ENCODE assay signal across 1 cellular context in genomic region chr7:55188590-55189446, GRCh38.
TF ChIP-seq lines count a peak whose summit lies in the region.

No MANE protein-coding gene starts in this region.

TF ChIP-seq in HepG2, 621 proteins besides CTCF, POLR2A, EP300 and RAD21 (continued from another document and continues in another):
- TF ChIP-seq RERE (CRISPR knock-in tag; IDR thresholded peaks at IDR 0.05; ENCODE audit: low read depth) (peak; percentile 48; the same call in 1 of the 2 replicates), ZNF644 (CRISPR knock-in tag; IDR thresholded peaks at IDR 0.05; ENCODE audit: low read depth) (peak; percentile 45; the same call in 1 of the 2 replicates), KDM5A (IDR thresholded peaks at IDR 0.05; ENCODE audit: borderline replicate concordance, low read length) (no peak), ELF3 (CRISPR knock-in tag; IDR thresholded peaks at IDR 0.05) (no peak; the same call in 1 of the 2 replicates), ADNP (CRISPR knock-in tag; IDR thresholded peaks at IDR 0.05) (no peak), ZNF605 (CRISPR knock-in tag; IDR thresholded peaks at IDR 0.05) (0 out of 2 replicates have a peak, but pooled peaks have one; percentile 60), ATRX (CRISPR knock-in tag; IDR thresholded peaks at IDR 0.05; ENCODE audit: borderline replicate concordance) (no peak), SSRP1 (CRISPR knock-in tag; IDR thresholded peaks at IDR 0.05) (no peak), CC2D1A (CRISPR knock-in tag; IDR thresholded peaks at IDR 0.05) (no peak), ZNF562 (CRISPR knock-in tag; IDR thresholded peaks at IDR 0.05; ENCODE audit: borderline replicate concordance) (no peak), CERS6 (CRISPR knock-in tag; IDR thresholded peaks at IDR 0.05) (no peak), ARNT2 (CRISPR knock-in tag; IDR thresholded peaks at IDR 0.05; ENCODE audit: low read depth) (peak; percentile 57; the same call in 1 of the 2 replicates), ZNF180 (CRISPR knock-in tag; IDR thresholded peaks at IDR 0.05; ENCODE audit: borderline replicate concordance, low read depth) (no peak), BRF2 (CRISPR knock-in tag; IDR thresholded peaks at IDR 0.05) (0 out of 2 replicates have a peak, but pooled peaks have one; percentile 35), ZMYM4 (CRISPR knock-in tag; IDR thresholded peaks at IDR 0.05) (peak; percentile 44), ZNF720 (CRISPR knock-in tag; IDR thresholded peaks at IDR 0.05) (0 out of 2 replicates have a peak, but pooled peaks have one; percentile 66), NCOA1 (CRISPR knock-in tag; IDR thresholded peaks at IDR 0.05) (no peak), RBFOX2 (IDR thresholded peaks at IDR 0.05; ENCODE audit: low read depth, low read length) (no peak; the same call in 1 of the 2 replicates), NFATC3 (CRISPR knock-in tag; IDR thresholded peaks at IDR 0.05) (no peak), ZSCAN20 (CRISPR knock-in tag; IDR thresholded peaks at IDR 0.05; ENCODE audit: borderline replicate concordance) (no peak), ARNTL (CRISPR knock-in tag; IDR thresholded peaks at IDR 0.05) (peak; percentile 74; the same call in 1 of the 2 replicates), SPEN (CRISPR knock-in tag; IDR thresholded peaks at IDR 0.05; ENCODE audit: low read depth) (peak; percentile 69), HNRNPH1 (optimal IDR thresholded peaks at IDR 0.05; ENCODE audit: low read depth, low read length) (no peak), SMARCC2 (IDR thresholded peaks at IDR 0.05) (no peak), ZNF274 (CRISPR knock-in tag; IDR thresholded peaks at IDR 0.05) (no peak), ZNF556 (CRISPR knock-in tag; IDR thresholded peaks at IDR 0.05; ENCODE audit: borderline replicate concordance) (no peak; the same call in 1 of the 2 replicates), ARID5B (CRISPR knock-in tag; IDR thresholded peaks at IDR 0.05) (peak; percentile 54; the same call in 1 of the 2 replicates), HDAC1 (CRISPR knock-in tag; IDR thresholded peaks at IDR 0.05) (peak; percentile 55; the same call in 1 of the 2 replicates), ZNF547 (CRISPR knock-in tag; IDR thresholded peaks at IDR 0.05) (peak; percentile 57; the same call in 1 of the 2 replicates), TCF12 (IDR thresholded peaks at IDR 0.05) (no peak), TCF12 (CRISPR knock-in tag; IDR thresholded peaks at IDR 0.05) (0 out of 2 replicates have a peak, but pooled peaks have one; percentile 40), ZNF234 (CRISPR knock-in tag; conservative IDR thresholded peaks at IDR 0.05) (no peak), SMAD9 (CRISPR knock-in tag; IDR thresholded peaks at IDR 0.05) (no peak), ZNF282 (IDR thresholded peaks at IDR 0.05; ENCODE audit: partially characterized antibody) (no peak), TEAD3 (CRISPR knock-in tag; optimal IDR thresholded peaks at IDR 0.05; ENCODE audit: borderline replicate concordance) (peak; percentile 57), ARNT (IDR thresholded peaks at IDR 0.05) (no peak), RARG (CRISPR knock-in tag; IDR thresholded peaks at IDR 0.05; ENCODE audit: low read depth) (no peak), E2F5 (CRISPR knock-in tag; conservative IDR thresholded peaks at IDR 0.05) (0 out of 2 replicates have a peak, but pooled peaks have one; percentile 32), ZNF20 (CRISPR knock-in tag; IDR thresholded peaks at IDR 0.05) (no peak), TOE1 (CRISPR knock-in tag; IDR thresholded peaks at IDR 0.05) (0 out of 2 replicates have a peak, but pooled peaks have one; percentile 51)
- TF ChIP-seq, protein P1, sequence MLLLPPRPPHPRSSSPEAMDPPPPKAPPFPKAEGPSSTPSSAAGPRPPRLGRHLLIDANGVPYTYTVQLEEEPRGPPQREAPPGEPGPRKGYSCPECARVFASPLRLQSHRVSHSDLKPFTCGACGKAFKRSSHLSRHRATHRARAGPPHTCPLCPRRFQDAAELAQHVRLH (CRISPR knock-in tag; IDR thresholded peaks at IDR 0.05; ENCODE audit: borderline replicate concordance, low read depth): 0 out of 2 replicates have a peak, but pooled peaks have one; percentile 19
- TF ChIP-seq, protein P2, sequence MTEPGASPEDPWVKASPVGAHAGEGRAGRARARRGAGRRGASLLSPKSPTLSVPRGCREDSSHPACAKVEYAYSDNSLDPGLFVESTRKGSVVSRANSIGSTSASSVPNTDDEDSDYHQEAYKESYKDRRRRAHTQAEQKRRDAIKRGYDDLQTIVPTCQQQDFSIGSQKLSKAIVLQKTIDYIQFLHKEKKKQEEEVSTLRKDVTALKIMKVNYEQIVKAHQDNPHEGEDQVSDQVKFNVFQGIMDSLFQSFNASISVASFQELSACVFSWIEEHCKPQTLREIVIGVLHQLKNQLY (CRISPR knock-in tag; IDR thresholded peaks at IDR 0.05): peak; percentile 59
- TF ChIP-seq, protein P3, sequence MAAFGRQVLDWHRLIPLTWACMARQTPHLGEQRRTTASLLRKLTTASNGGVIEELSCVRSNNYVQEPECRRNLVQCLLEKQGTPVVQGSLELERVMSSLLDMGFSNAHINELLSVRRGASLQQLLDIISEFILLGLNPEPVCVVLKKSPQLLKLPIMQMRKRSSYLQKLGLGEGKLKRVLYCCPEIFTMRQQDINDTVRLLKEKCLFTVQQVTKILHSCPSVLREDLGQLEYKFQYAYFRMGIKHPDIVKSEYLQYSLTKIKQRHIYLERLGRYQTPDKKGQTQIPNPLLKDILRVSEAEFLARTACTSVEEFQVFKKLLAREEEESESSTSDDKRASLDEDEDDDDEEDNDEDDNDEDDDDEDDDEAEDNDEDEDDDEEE (CRISPR knock-in tag; IDR thresholded peaks at IDR 0.05): 0 out of 2 replicates have a peak, but pooled peaks have one; percentile 56
- TF ChIP-seq, protein P4, sequence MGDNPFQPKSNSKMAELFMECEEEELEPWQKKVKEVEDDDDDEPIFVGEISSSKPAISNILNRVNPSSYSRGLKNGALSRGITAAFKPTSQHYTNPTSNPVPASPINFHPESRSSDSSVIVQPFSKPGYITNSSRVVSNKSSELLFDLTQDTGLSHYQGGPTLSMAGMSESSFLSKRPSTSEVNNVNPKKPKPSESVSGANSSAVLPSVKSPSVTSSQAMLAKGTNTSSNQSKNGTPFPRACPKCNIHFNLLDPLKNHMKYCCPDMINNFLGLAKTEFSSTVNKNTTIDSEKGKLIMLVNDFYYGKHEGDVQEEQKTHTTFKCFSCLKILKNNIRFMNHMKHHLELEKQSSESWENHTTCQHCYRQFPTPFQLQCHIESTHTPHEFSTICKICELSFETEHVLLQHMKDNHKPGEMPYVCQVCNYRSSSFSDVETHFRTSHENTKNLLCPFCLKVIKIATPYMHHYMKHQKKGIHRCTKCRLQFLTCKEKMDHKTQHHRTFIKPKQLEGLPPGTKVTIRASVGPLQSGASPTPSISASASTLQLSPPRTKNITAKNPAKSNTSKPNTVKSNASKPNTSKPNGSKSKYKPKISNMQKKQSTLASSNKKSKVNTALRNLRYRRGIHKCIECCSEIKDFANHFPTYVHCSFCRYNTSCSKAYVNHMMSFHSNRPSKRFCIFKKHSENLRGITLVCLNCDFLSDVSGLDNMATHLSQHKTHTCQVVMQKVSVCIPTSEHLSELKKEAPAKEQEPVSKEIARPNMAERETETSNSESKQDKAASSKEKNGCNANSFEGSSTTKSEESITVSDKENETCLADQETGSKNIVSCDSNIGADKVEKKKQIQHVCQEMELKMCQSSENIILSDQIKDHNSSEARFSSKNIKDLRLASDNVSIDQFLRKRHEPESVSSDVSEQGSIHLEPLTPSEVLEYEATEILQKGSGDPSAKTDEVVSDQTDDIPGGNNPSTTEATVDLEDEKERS (CRISPR knock-in tag; IDR thresholded peaks at IDR 0.05): no peak
